ENCODE assay signal across 2 cellular contexts in the genomic region with DNA sequence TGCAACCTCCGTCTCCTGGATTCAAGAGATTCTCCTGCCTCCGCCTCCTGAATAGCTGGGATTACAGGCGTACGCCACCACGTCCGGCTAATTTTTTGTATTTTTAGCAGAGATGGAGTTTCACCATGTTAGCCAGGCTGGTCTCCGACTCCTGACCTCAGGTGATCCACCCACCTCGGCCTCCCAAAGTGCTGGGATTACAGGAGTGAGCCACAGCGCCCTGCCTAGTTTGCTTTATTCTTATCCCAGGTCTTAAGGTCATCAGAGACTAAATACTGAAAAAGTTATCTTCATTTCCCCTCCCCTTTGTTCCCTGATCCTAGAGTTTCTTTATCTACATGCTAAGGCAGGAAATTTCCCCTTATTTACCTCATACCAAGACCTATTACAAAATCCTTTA. TPM values are rescaled to one million over a fixed set of nuclear protein-coding genes. Genes with fewer than 3 reads are reported as not detected.
"Had no signal": no experiment of that assay in that cellular context is flagged by ENCODE, and none has a peak within 500 bp of the region (broad histone marks: within the 10 kb centered on the region; RNA-seq: fewer than 3 reads in every experiment).

No MANE protein-coding gene starts in this region.

RNA-seq across cellular contexts. Expression of a gene that starts 6.0 kb away (rescaled TPM):
- total RNA-seq: G401, GM12878 had no signal

RNA-seq across cellular contexts. Expression of a gene that starts 10.4 kb away (rescaled TPM):
- total RNA-seq: G401, GM12878 had no signal

RNA-seq across cellular contexts. Expression of a gene that starts 33.0 kb away (rescaled TPM):
- total RNA-seq: G401, GM12878 had no signal

RNA-seq across cellular contexts. Expression of a gene that starts 36.8 kb away (rescaled TPM):
- total RNA-seq: G401, GM12878 had no signal

RNA-seq across cellular contexts. Expression of a gene that starts 48.3 kb away (rescaled TPM):
- total RNA-seq: G401, GM12878 had no signal
